Comparison of ENCODE assay signal across 23 cellular contexts in the genomic region with DNA sequence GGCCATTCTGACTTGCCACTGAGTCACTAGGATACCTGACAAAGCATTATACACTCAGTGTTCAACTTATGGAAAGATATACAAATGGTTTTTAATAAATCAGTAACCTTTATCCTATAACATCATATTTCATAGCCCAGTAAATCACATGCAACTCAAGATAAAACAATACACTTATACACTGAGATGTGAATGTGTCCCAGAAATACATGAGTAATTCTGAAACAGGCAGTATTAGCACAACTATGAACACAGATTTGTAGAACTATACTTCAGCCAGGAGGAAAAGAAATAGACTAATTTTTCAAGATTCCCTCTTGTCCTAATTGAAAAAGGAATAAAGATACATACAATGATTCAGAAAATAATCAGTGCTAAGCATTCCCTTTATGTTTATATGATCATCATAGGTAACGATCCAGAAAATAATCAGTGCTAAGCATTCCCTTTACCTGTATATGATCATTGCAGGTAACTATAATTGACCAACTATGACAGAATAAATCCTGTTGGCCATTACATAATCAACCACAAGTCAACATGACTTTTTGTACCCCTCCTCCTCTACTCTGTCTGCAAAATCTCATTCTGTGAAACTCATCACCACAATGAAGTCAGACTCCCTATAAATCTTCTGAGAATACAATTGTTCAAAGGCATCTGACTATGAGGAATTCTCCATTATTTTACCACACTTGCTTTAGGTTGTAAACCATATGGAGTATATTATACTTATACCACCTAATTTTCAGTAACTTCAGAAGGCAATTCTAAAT.
"Had no signal": no experiment of that assay in that cellular context is flagged by ENCODE, and none has a peak within 500 bp of the region (broad histone marks: within the 10 kb centered on the region; RNA-seq: fewer than 3 reads in every experiment).

No MANE protein-coding gene starts in this region.

- H3K4me3 ChIP-seq: cardiac muscle cell, heart right ventricle, left ventricle myocardium inferior, ovary, prostate gland, right atrium auricular region, tibial artery had no signal

- H3K27ac Mint-ChIP-seq: activated naive CD4-positive, alpha-beta T cell treated with anti-CD3 and anti-CD28 coated beads for 36 hours; endodermal cell; mesothelial cell of epicardium; natural killer cell treated with Interleukin-12 subunit alpha and Interleukin-12 subunit beta and Interleukin-15 and Interleukin-18, amount 100 ng/mL, for 72 hours; stimulated activated naive CD8-positive, alpha-beta T cell treated with anti-CD3 and anti-CD28 coated beads, Interleukin-15, Interleukin-2, amounts not matched to agents 100 ng/mL and 50 ng/mL, for 24 hours; T-helper 17 cell had no signal

- H3K27ac ChIP-seq: cardiac muscle cell, heart right ventricle, left ventricle myocardium inferior, ovary, prostate gland, right atrium auricular region, tibial artery had no signal

- H3K9me3 ChIP-seq: heart right ventricle, left ventricle myocardium inferior, ovary, prostate gland, right atrium auricular region, tibial artery had no signal

- H3K36me3 ChIP-seq: cardiac muscle cell, ovary, prostate gland had no signal

- ATAC-seq: heart right ventricle; natural killer cell treated with Interleukin-12 subunit alpha and Interleukin-12 subunit beta and Interleukin-15 and Interleukin-18, amount 100 ng/mL, for 72 hours; T-helper 17 cell had no signal

- H3K9me3 Mint-ChIP-seq: natural killer cell treated with Interleukin-12 subunit alpha and Interleukin-12 subunit beta and Interleukin-15 and Interleukin-18, amount 100 ng/mL, for 72 hours had no signal

- H3K4me1 ChIP-seq: heart right ventricle, left ventricle myocardium inferior, prostate gland, right atrium auricular region, tibial artery had no signal

- H3K4me3 Mint-ChIP-seq: activated naive CD4-positive, alpha-beta T cell treated with anti-CD3 and anti-CD28 coated beads for 36 hours; endodermal cell; mesothelial cell of epicardium; natural killer cell treated with Interleukin-12 subunit alpha and Interleukin-12 subunit beta and Interleukin-15 and Interleukin-18, amount 100 ng/mL, for 72 hours; stimulated activated naive CD8-positive, alpha-beta T cell treated with anti-CD3 and anti-CD28 coated beads, Interleukin-15, Interleukin-2, amounts not matched to agents 100 ng/mL and 50 ng/mL, for 24 hours; T-helper 17 cell had no signal

- H3K36me3 Mint-ChIP-seq: natural killer cell treated with Interleukin-12 subunit alpha and Interleukin-12 subunit beta and Interleukin-15 and Interleukin-18, amount 100 ng/mL, for 72 hours had no signal

- H3K27me3 ChIP-seq: cardiac muscle cell, heart right ventricle, ovary, right atrium auricular region, tibial artery had no signal

- H3K27me3 Mint-ChIP-seq: natural killer cell treated with Interleukin-12 subunit alpha and Interleukin-12 subunit beta and Interleukin-15 and Interleukin-18, amount 100 ng/mL, for 72 hours; stimulated activated naive CD8-positive, alpha-beta T cell treated with anti-CD3 and anti-CD28 coated beads, Interleukin-15, Interleukin-2, amounts not matched to agents 100 ng/mL and 50 ng/mL, for 24 hours; T-helper 17 cell had no signal

- DNase-seq: activated CD4-positive, alpha-beta T cell treated with anti-CD3 and anti-CD28 coated beads for 4 hours; activated CD4-positive, alpha-beta T cell treated with anti-CD3 and anti-CD28 coated beads, Interleukin-2, amount 50 U/mL, for 48 hours; activated CD4-positive, CD25-positive, alpha-beta regulatory T cell; activated effector memory CD4-positive, alpha-beta T cell treated with Interleukin-2 at 50 U/mL for 16 hours; activated naive CD4-positive, alpha-beta T cell treated with anti-CD3 and anti-CD28 coated beads for 36 hours; activated T-cell treated with anti-CD3 and anti-CD28 coated beads, Interleukin-2, amount 50 U/mL, for 48 hours; cortex of kidney; endodermal cell; foreskin fibroblast; heart right ventricle; islet precursor cell; left ventricle myocardium inferior; ovary; stimulated activated CD4-positive, alpha-beta T cell treated with anti-CD3 and anti-CD28 coated beads, Interleukin-12 subunit alpha, Interleukin-12 subunit beta, amount 100 ng/mL, for 4 hours; stimulated activated CD4-positive, alpha-beta T cell treated with anti-CD3 and anti-CD28 coated beads, Interleukin-4, amount 100 ng/mL, for 4 hours; T-helper 17 cell; tibial artery had no signal
